In the genomic region with DNA sequence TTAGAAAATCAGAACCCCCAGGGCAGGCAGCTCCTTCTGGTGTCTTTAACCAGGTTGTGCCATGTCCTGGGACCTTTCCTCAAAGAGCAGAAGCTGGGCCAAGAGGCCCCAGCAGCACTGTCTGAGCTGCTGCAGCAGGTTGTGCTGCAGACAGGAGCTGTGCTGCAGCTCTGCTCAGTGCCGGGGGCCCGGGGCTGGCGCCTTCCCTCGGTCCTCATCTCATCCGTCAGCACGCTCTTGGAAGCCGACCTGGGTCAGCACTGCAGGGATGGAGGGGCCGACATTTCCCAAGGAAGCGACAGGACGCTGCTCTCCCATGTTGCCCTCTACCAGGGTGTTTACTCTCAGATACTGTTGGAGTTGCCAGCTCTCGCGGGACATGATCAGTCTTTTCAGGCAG, we compare ENCODE assay signal across 34 cellular contexts.
"Had no signal": no experiment of that assay in that cellular context is flagged by ENCODE, and none has a peak within 500 bp of the region (broad histone marks: within the 10 kb centered on the region; RNA-seq: fewer than 3 reads in every experiment).

No MANE protein-coding gene starts in this region.

- H3K27me3 ChIP-seq: MG63 had no signal

- H3K9ac ChIP-seq: KMS-11 had no signal

- DNase-seq: Karpas-422, Kasumi-1, MG63, MM.1S, MV-4-11, NCI-H1048, NCI-H1092, NCI-H1092 treated with DMSO at 0.1 percent for 48 hours, NCI-H1105, NCI-H1105 treated with DMSO at 0.1 percent for 48 hours, NCI-H1417, NCI-H1417 treated with DMSO at 0.1 percent for 48 hours, NCI-H1436, NCI-H1436 treated with DMSO at 0.1 percent for 48 hours, NCI-H146, NCI-H1694, NCI-H1694 treated with DMSO at 0.1 percent for 48 hours, NCI-H187, NCI-H187 treated with DMSO at 0.1 percent for 48 hours, NCI-H1930, NCI-H2029, NCI-H2029 treated with DMSO at 0.1 percent for 48 hours, NCI-H2081, NCI-H2081 treated with DMSO at 0.1 percent for 48 hours, NCI-H2107, NCI-H2171, NCI-H2171 treated with DMSO at 0.1 percent for 48 hours, NCI-H2227 treated with DMSO at 0.1 percent for 48 hours, NCI-H226, NCI-H345, NCI-H446, NCI-H446 treated with DMSO at 0.1 percent for 48 hours, NCI-H510A had no signal

- H3K4me2 ChIP-seq: KMS-11 had no signal

- H3K9me3 ChIP-seq: MG63 had no signal

- H3K27ac ChIP-seq: KMS-11 had no signal

- H3K4me3 ChIP-seq: MG63 had no signal
